8 cellular contexts compared by ENCODE assay signal in genomic region chr18:23237524-23238151, GRCh38.
A peak's percentile ranks its signal among the peaks of the same experiment; 100 is the strongest.
DNase-seq lines count a peak whose midpoint lies in the region; ATAC-seq and TF ChIP-seq lines count a peak whose summit lies in the region.

No MANE protein-coding gene starts in this region.

- H3K4me1 Mint-ChIP-seq in naive thymus-derived CD4-positive, alpha-beta T cell: peaks cover 4 to 71% (median 17%) of the 10 kb centered on the region in 7 donors

- TF ChIP-seq POLR2A in thyroid gland (IDR thresholded peaks at IDR 0.05): no peak

- 27 to 41% methylated on average over 14 to 17 of the region's 17 CpGs for WGBS in thyroid gland, 2 donors

- H3K36me3 Mint-ChIP-seq in naive thymus-derived CD4-positive, alpha-beta T cell: peaks cover 0 to 13% (median 0%) of the 10 kb centered on the region in 5 donors

- H3K9me3 ChIP-seq in naive thymus-derived CD4-positive, alpha-beta T cell (ENCODE audit: control insufficient read depth in 2 of 3, low read length in 3 of 3): no peaks in the 10 kb centered on the region
- no peaks in the 10 kb centered on the region for H3K9me3 ChIP-seq in thyroid gland

- H3K4me3 ChIP-seq in naive thymus-derived CD4-positive, alpha-beta T cell (ENCODE audit: low read length): peak overlapping the region; percentile 30
- H3K4me3 ChIP-seq in thyroid gland (replicated peaks in 1 of 3): peak overlapping the region in 1 of 3 donors; percentile 10

- peak in 3 of 6 experiments; percentile 14 to 25 (median 18) for TF ChIP-seq CTCF in thyroid gland (IDR thresholded peaks at IDR 0.05)

- no peaks in the 10 kb centered on the region for H3K27me3 ChIP-seq in naive thymus-derived CD4-positive, alpha-beta T cell (ENCODE audit: control insufficient read depth in 2 of 2, insufficient read depth in 2 of 2, low read length in 2 of 2)
- no peaks in the 10 kb centered on the region for H3K27me3 ChIP-seq in thyroid gland

- peak; percentile 41 for ATAC-seq in HG03108 (IDR thresholded peaks at IDR 0.05; ENCODE audit: unreplicated experiment)
- ATAC-seq in esophagus mucosa: peak; percentile 55
- ATAC-seq in naive thymus-derived CD4-positive, alpha-beta T cell: peak; percentile 74

- H3K9me3 Mint-ChIP-seq in naive thymus-derived CD4-positive, alpha-beta T cell: peaks cover 0 to 3% (median 0%) of the 10 kb centered on the region in 11 donors

- POLR2A ChIA-PET in naive thymus-derived CD4-positive, alpha-beta T cell (lab: Charles Lee): no interaction called here

- DNase-seq in activated gamma-delta T cell treated with Interleukin-2 at 50 U/mL for 16 hours: peak; percentile 8
- DNase-seq in activated gamma-delta T cell (lab: John Stamatoyannopoulos, UW): no peak
- DNase-seq in activated CD4-positive, alpha-beta T cell treated with anti-CD3 and anti-CD28 coated beads, Interleukin-2, amount 50 U/mL, for 1 hour: peak; percentile 21
- DNase-seq in naive thymus-derived CD4-positive, alpha-beta T cell: peak in 8 of 9 donors; percentile 9 to 59 (median 28)
- peak; percentile 60 to 66 for DNase-seq in thyroid gland
- DNase-seq in effector CD8-positive, alpha-beta T cell (lab: John Stamatoyannopoulos, UW): no peak

- peak overlapping the region; percentile 79 to 97 (median 85) for H3K27ac Mint-ChIP-seq in naive thymus-derived CD4-positive, alpha-beta T cell

- H3K36me3 ChIP-seq in naive thymus-derived CD4-positive, alpha-beta T cell (ENCODE audit: control insufficient read depth in 2 of 3, insufficient read depth in 3 of 3, low read length in 3 of 3): no peaks in the 10 kb centered on the region
- H3K36me3 ChIP-seq in thyroid gland: no peaks in the 10 kb centered on the region

- H3K4me3 Mint-ChIP-seq in naive thymus-derived CD4-positive, alpha-beta T cell: peak overlapping the region; percentile 77 to 90 (median 84)

- peaks cover 4 to 11% of the 10 kb centered on the region in 2 donors for H3K4me1 ChIP-seq in naive thymus-derived CD4-positive, alpha-beta T cell (ENCODE audit: control insufficient read depth in 2 of 2, insufficient read depth in 2 of 2, low read length in 2 of 2)
- H3K4me1 ChIP-seq in thyroid gland: peaks cover 16 to 28% of the 10 kb centered on the region in 2 donors

- no peaks in the 10 kb centered on the region for H3K27me3 Mint-ChIP-seq in naive thymus-derived CD4-positive, alpha-beta T cell

- CTCF ChIA-PET in naive thymus-derived CD4-positive, alpha-beta T cell (lab: Charles Lee): interaction anchor here (1.1 to 1.3 kb wide), 2 partner anchors 11 to 29 kb away, joined by 3 read pairs; no protein-coding TSS in a partner anchor

- intact Hi-C loops in naive thymus-derived CD4-positive, alpha-beta T cell (cut with micrococcal nuclease): loop anchor here in 1 of 2 donors (10.0 kb wide), 2 partner anchors 213 to 347 kb away; partner anchors contain the start of gene NPC1
- intact Hi-C loops in thyroid gland (cut with DNase I): no loop called here

- H3K27ac ChIP-seq in naive thymus-derived CD4-positive, alpha-beta T cell (ENCODE audit: low read depth, low read length): peak overlapping the region; percentile 53
- peak overlapping the region; percentile 80 to 94 (median 90) for H3K27ac ChIP-seq in thyroid gland

Comparison
In these comparisons a context has a peak if more than half of its experiments do, and no peak if none do; other contexts are left out.
1. DNase-seq: peak in activated gamma-delta T cell treated with Interleukin-2 at 50 U/mL for 16 hours (single experiment), activated CD4-positive, alpha-beta T cell treated with anti-CD3 and anti-CD28 coated beads, Interleukin-2, amount 50 U/mL, for 1 hour (single experiment), naive thymus-derived CD4-positive, alpha-beta T cell (8 of 9) and thyroid gland (2 of 2); none in activated gamma-delta T cell (single experiment) and effector CD8-positive, alpha-beta T cell (single experiment).
2. Peak in every context shown above with its lines, with median percentiles within 50 percentile points of each other: ATAC-seq.